In the genomic region with DNA sequence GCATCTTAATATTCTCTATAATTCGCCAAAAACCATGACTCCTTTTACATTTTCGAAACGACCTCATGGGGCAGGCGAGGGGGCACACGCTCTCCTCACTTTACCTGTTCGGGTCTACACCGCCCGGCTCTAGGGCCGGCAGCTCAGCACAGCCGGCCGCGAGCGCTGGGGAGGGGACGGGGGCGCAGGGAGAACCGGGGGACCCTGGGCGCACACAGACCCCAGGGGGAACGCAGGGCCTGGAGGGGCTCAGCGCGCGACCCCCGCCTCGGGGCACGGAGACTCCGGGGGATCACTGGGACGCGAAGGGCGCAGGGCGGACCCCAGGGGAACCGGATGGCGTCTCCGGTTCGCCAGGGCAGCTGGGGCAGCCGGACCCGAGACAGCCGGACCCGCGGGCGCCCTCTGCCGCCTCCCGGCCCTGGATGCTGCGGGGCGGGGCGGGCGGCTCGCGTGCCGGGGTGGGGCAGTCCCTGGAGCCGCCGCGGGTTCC, we compare ENCODE assay signal across 8 cellular contexts. TPM values are rescaled to one million over a fixed set of nuclear protein-coding genes. Genes with fewer than 3 reads are reported as not detected.
A peak's percentile ranks its signal among the peaks of the same experiment; 100 is the strongest.
DNase-seq lines count a peak whose midpoint lies in the region; ATAC-seq and TF ChIP-seq lines count a peak whose summit lies in the region.

A gene (plus strand): TSS at position 482 of the 493 bp plus-strand sequence. CDS start 22,189 bp downstream, outside the sequence.

- peak within 1 kb of the TSS; percentile 44 for H3K27ac Mint-ChIP-seq in activated T-helper 1 cell treated with anti-CD3 and anti-CD28 coated beads, Interleukin-12 subunit alpha, Interleukin-12 subunit beta, Interleukin-2, Interleukin-4 antibody, amounts not matched to agents 30 ng/mL and 10 ng/mL and 1 ng/mL, durations not matched to agents 14 hours and 24 hours and 36 hours

- peaks cover 5% of the 10 kb centered on the region for H3K36me3 Mint-ChIP-seq in activated T-helper 1 cell treated with anti-CD3 and anti-CD28 coated beads, Interleukin-12 subunit alpha, Interleukin-12 subunit beta, Interleukin-2, Interleukin-4 antibody, amounts not matched to agents 30 ng/mL and 10 ng/mL and 1 ng/mL, durations not matched to agents 14 hours and 24 hours and 36 hours (ENCODE audit: low read depth)

- H3K27me3 Mint-ChIP-seq in activated T-helper 1 cell treated with anti-CD3 and anti-CD28 coated beads, Interleukin-12 subunit alpha, Interleukin-12 subunit beta, Interleukin-2, Interleukin-4 antibody, amounts not matched to agents 30 ng/mL and 10 ng/mL and 1 ng/mL, durations not matched to agents 14 hours and 24 hours and 36 hours (ENCODE audit: insufficient read depth): peaks cover 11% of the 10 kb centered on the region

- H3K4me2 ChIP-seq in osteoblast (ENCODE audit: insufficient read depth, low read length): peak within 1 kb of the TSS; percentile 88

- peak; percentile 60 for DNase-seq in ACHN
- peak; percentile 77 for DNase-seq in NCI-H2227 (lab: John Stamatoyannopoulos, UW; ENCODE audit: unreplicated experiment)
- DNase-seq in activated T-helper 1 cell treated with anti-CD3 and anti-CD28 coated beads, Interleukin-12 subunit alpha, Interleukin-12 subunit beta, Interleukin-2, Interleukin-4 antibody, amounts not matched to agents 30 ng/mL and 10 ng/mL and 1 ng/mL, durations not matched to agents 14 hours and 24 hours and 36 hours (ENCODE audit: low spot score): peak; percentile 64
- peak; percentile 66 for DNase-seq in germinal center (ENCODE audit: low spot score)
- DNase-seq in osteoblast (ENCODE audit: insufficient read length, low spot score, missing footprints): peak; percentile 100

- H3K4me3 Mint-ChIP-seq in activated T-helper 1 cell treated with anti-CD3 and anti-CD28 coated beads, Interleukin-12 subunit alpha, Interleukin-12 subunit beta, Interleukin-2, Interleukin-4 antibody, amounts not matched to agents 30 ng/mL and 10 ng/mL and 1 ng/mL, durations not matched to agents 14 hours and 24 hours and 36 hours: peak within 1 kb of the TSS; percentile 83

- peaks cover 24% of the 10 kb centered on the region for H3K36me3 ChIP-seq in osteoblast (ENCODE audit: insufficient read depth, low read length)

- peak within 1 kb of the TSS; percentile 79 for H3K4me3 ChIP-seq in osteoblast (ENCODE audit: insufficient read depth, low read length)

- ATAC-seq in HG02798 (IDR thresholded peaks at IDR 0.05; ENCODE audit: poor library complexity, unreplicated experiment): peak; percentile 49
- ATAC-seq in GM18861 (IDR thresholded peaks at IDR 0.05; ENCODE audit: unreplicated experiment): no peak

- peaks cover 32% of the 10 kb centered on the region for H3K4me1 ChIP-seq in osteoblast (ENCODE audit: insufficient read depth, low read length)

- no peaks in the 10 kb centered on the region for H3K9me3 Mint-ChIP-seq in activated T-helper 1 cell treated with anti-CD3 and anti-CD28 coated beads, Interleukin-12 subunit alpha, Interleukin-12 subunit beta, Interleukin-2, Interleukin-4 antibody, amounts not matched to agents 30 ng/mL and 10 ng/mL and 1 ng/mL, durations not matched to agents 14 hours and 24 hours and 36 hours

- peak within 1 kb of the TSS; percentile 76 for H2AFZ ChIP-seq in osteoblast (ENCODE audit: low read length)

- H3K27me3 ChIP-seq in osteoblast (ENCODE audit: insufficient read depth, low read length): no peaks in the 10 kb centered on the region

- H3K79me2 ChIP-seq in osteoblast (ENCODE audit: insufficient read depth, low read length): peaks cover 60% of the 10 kb centered on the region

- intact Hi-C loops in activated T-helper 1 cell treated with anti-CD3 and anti-CD28 coated beads, Interleukin-12 subunit alpha, Interleukin-12 subunit beta, Interleukin-2, Interleukin-4 antibody, amounts not matched to agents 30 ng/mL and 10 ng/mL and 1 ng/mL, durations not matched to agents 14 hours and 24 hours and 36 hours (cut with micrococcal nuclease): loop anchor here (1.0 kb wide), 2 partner anchors 50 to 111 kb away; a partner anchor contains a TSS

- TF ChIP-seq CTCF in GM12873 (IDR thresholded peaks at IDR 0.05; ENCODE audit: insufficient read depth, low read depth, low read length, missing control alignments) (peak; percentile 47), osteoblast (IDR thresholded peaks at IDR 0.05; ENCODE audit: extremely low read depth, low read depth, low read length) (peak; percentile 29)

- in situ Hi-C loops in ACHN (cut with HindIII; ENCODE audit: low pct_ligation_motif_present, low pct_unique_long_range_greater_than_20kb, low sequenced_read_pairs): no loop called here

- H3K27ac ChIP-seq in osteoblast (ENCODE audit: low read depth, low read length): peak within 1 kb of the TSS; percentile 92

- peaks cover 15% of the 10 kb centered on the region for H4K20me1 ChIP-seq in osteoblast (ENCODE audit: insufficient read depth, low read length)

- H3K9me3 ChIP-seq in osteoblast (ENCODE audit: low read depth, low read length): no peaks in the 10 kb centered on the region

- peaks cover 14% of the 10 kb centered on the region for H3K4me1 Mint-ChIP-seq in activated T-helper 1 cell treated with anti-CD3 and anti-CD28 coated beads, Interleukin-12 subunit alpha, Interleukin-12 subunit beta, Interleukin-2, Interleukin-4 antibody, amounts not matched to agents 30 ng/mL and 10 ng/mL and 1 ng/mL, durations not matched to agents 14 hours and 24 hours and 36 hours (ENCODE audit: low read depth)

RNA-seq across cellular contexts. Expression of the gene that starts here (rescaled TPM):
- 22.7 and 23.7 TPM in 2 replicates for total RNA-seq in activated T-helper 1 cell treated with anti-CD3 and anti-CD28 coated beads, Interleukin-12 subunit alpha, Interleukin-12 subunit beta, Interleukin-2, Interleukin-4 antibody, amounts not matched to agents 30 ng/mL and 10 ng/mL and 1 ng/mL, durations not matched to agents 14 hours and 24 hours and 36 hours
- total RNA-seq in osteoblast: 52.2 and 54.6 TPM in 2 replicates
